Comparison of ENCODE assay signal across 1 cellular context in genomic region chr6:347951-348859, GRCh38.
A peak's percentile ranks its signal among the peaks of the same experiment; 100 is the strongest.
TF ChIP-seq lines count a peak whose summit lies in the region.

No MANE protein-coding gene starts in this region.

TF ChIP-seq in HepG2, 621 proteins besides CTCF, POLR2A, EP300 and RAD21:
- TF ChIP-seq SNAI1 (CRISPR knock-in tag; IDR thresholded peaks at IDR 0.05; ENCODE audit: borderline replicate concordance): no peak
- no peak for TF ChIP-seq ZNF570 (CRISPR knock-in tag; IDR thresholded peaks at IDR 0.05; ENCODE audit: borderline replicate concordance)
- TF ChIP-seq ZNF280B (CRISPR knock-in tag; IDR thresholded peaks at IDR 0.05; ENCODE audit: borderline replicate concordance): peak; percentile 22; the same call in 1 of the 2 replicates
- TF ChIP-seq ZNF225 (CRISPR knock-in tag; IDR thresholded peaks at IDR 0.05): no peak
- TF ChIP-seq ZNF674 (CRISPR knock-in tag; IDR thresholded peaks at IDR 0.05; ENCODE audit: low read depth): no peak
- 0 out of 2 replicates have a peak, but pooled peaks have one; percentile 28 for TF ChIP-seq DNMT1 (CRISPR knock-in tag; IDR thresholded peaks at IDR 0.05)
- TF ChIP-seq, protein P1, sequence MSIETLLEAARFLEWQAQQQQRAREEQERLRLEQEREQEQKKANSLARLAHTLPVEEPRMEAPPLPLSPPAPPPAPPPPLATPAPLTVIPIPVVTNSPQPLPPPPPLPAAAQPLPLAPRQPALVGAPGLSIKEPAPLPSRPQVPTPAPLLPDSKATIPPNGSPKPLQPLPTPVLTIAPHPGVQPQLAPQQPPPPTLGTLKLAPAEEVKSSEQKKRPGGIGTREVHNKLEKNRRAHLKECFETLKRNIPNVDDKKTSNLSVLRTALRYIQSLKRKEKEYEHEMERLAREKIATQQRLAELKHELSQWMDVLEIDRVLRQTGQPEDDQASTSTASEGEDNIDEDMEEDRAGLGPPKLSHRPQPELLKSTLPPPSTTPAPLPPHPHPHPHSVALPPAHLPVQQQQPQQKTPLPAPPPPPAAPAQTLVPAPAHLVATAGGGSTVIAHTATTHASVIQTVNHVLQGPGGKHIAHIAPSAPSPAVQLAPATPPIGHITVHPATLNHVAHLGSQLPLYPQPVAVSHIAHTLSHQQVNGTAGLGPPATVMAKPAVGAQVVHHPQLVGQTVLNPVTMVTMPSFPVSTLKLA (IDR thresholded peaks at IDR 0.05): peak; percentile 90
- no peak for TF ChIP-seq RXRA (CRISPR knock-in tag; IDR thresholded peaks at IDR 0.05)
- no peak for TF ChIP-seq ZC3H4 (CRISPR knock-in tag; IDR thresholded peaks at IDR 0.05; ENCODE audit: borderline replicate concordance)
- no peak for TF ChIP-seq KDM5B (CRISPR knock-in tag; IDR thresholded peaks at IDR 0.05; ENCODE audit: borderline replicate concordance)
- TF ChIP-seq, protein P2, sequence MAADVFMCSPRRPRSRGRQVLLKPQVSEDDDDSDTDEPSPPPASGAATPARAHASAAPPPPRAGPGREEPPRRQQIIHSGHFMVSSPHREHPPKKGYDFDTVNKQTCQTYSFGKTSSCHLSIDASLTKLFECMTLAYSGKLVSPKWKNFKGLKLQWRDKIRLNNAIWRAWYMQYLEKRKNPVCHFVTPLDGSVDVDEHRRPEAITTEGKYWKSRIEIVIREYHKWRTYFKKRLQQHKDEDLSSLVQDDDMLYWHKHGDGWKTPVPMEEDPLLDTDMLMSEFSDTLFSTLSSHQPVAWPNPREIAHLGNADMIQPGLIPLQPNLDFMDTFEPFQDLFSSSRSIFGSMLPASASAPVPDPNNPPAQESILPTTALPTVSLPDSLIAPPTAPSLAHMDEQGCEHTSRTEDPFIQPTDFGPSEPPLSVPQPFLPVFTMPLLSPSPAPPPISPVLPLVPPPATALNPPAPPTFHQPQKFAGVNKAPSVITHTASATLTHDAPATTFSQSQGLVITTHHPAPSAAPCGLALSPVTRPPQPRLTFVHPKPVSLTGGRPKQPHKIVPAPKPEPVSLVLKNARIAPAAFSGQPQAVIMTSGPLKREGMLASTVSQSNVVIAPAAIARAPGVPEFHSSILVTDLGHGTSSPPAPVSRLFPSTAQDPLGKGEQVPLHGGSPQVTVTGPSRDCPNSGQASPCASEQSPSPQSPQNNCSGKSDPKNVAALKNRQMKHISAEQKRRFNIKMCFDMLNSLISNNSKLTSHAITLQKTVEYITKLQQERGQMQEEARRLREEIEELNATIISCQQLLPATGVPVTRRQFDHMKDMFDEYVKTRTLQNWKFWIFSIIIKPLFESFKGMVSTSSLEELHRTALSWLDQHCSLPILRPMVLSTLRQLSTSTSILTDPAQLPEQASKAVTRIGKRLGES (CRISPR knock-in tag; IDR thresholded peaks at IDR 0.05; ENCODE audit: borderline replicate concordance): no peak
- no peak for TF ChIP-seq HOMEZ (CRISPR knock-in tag; IDR thresholded peaks at IDR 0.05; ENCODE audit: low read depth)
- no peak for TF ChIP-seq MXD1 (CRISPR knock-in tag; IDR thresholded peaks at IDR 0.05)
- 0 out of 2 replicates have a peak, but pooled peaks have one; percentile 12 for TF ChIP-seq ZNF891 (CRISPR knock-in tag; IDR thresholded peaks at IDR 0.05)
- TF ChIP-seq ZGPAT (CRISPR knock-in tag; IDR thresholded peaks at IDR 0.05): no peak
- TF ChIP-seq CREB1 (IDR thresholded peaks at IDR 0.05): peak; percentile 58
- no peak for TF ChIP-seq CREB1 (CRISPR knock-in tag; IDR thresholded peaks at IDR 0.05)
- TF ChIP-seq, protein P3, sequence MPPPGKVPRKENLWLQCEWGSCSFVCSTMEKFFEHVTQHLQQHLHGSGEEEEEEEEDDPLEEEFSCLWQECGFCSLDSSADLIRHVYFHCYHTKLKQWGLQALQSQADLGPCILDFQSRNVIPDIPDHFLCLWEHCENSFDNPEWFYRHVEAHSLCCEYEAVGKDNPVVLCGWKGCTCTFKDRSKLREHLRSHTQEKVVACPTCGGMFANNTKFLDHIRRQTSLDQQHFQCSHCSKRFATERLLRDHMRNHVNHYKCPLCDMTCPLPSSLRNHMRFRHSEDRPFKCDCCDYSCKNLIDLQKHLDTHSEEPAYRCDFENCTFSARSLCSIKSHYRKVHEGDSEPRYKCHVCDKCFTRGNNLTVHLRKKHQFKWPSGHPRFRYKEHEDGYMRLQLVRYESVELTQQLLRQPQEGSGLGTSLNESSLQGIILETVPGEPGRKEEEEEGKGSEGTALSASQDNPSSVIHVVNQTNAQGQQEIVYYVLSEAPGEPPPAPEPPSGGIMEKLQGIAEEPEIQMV (CRISPR knock-in tag; IDR thresholded peaks at IDR 0.05; ENCODE audit: low read depth): no peak
- no peak for TF ChIP-seq AKAP8 (CRISPR knock-in tag; IDR thresholded peaks at IDR 0.05)
- no peak for TF ChIP-seq FOXA1 (IDR thresholded peaks at IDR 0.05)
- no peak for TF ChIP-seq FOXA1 (CRISPR knock-in tag; IDR thresholded peaks at IDR 0.05)
- TF ChIP-seq ZNF318 (CRISPR knock-in tag; IDR thresholded peaks at IDR 0.05): no peak
